In genomic region chr2:235860111-235860510, GRCh38 we compare ENCODE assay signal across 26 cellular contexts.
A peak's percentile ranks its signal among the peaks of the same experiment; 100 is the strongest.
DNase-seq lines count a peak whose midpoint lies in the region; ATAC-seq, FAIRE-seq and TF ChIP-seq lines count a peak whose summit lies in the region.
"Had no signal": no experiment of that assay in that cellular context is flagged by ENCODE, and none has a peak within 500 bp of the region (broad histone marks: within the 10 kb centered on the region; RNA-seq: fewer than 3 reads in every experiment).

No MANE protein-coding gene starts in this region.

- H3K4me1 Mint-ChIP-seq in endothelial cell (ENCODE audit: unreplicated experiment): peaks cover 26% of the 10 kb centered on the region
- peaks cover 0 to 4% (median 0%) of the 10 kb centered on the region in 7 donors for H3K4me1 Mint-ChIP-seq in naive thymus-derived CD4-positive, alpha-beta T cell
- H3K4me1 Mint-ChIP-seq: activated naive CD4-positive, alpha-beta T cell treated with anti-CD3 and anti-CD28 coated beads, Interleukin-2, amount 10 ng/mL, durations not matched to agents 7 days and 5 days; stimulated activated naive CD8-positive, alpha-beta T cell treated with anti-CD3 and anti-CD28 coated beads, Interleukin-15, amount 100 ng/mL, for 72 hours had no signal

- H3K4me3 ChIP-seq in heart left ventricle (peak overlapping the region in 4 of 12 donors; percentile 2 to 27 (median 16)), keratinocyte (ENCODE audit: control insufficient read depth in 2 of 3, extremely low read depth in 1 of 3, insufficient read depth in 2 of 3, low read depth in 1 of 3, low read length in 3 of 3) (peak overlapping the region in 1 of 3 experiments; percentile 21)
- no peak overlapping the region for H3K4me3 ChIP-seq in naive thymus-derived CD4-positive, alpha-beta T cell (ENCODE audit: low read length)
- H3K4me3 ChIP-seq: esophagus squamous epithelium, Peyer's patch, SJSA1, tibial nerve had no signal

- H3K36me3 ChIP-seq in heart left ventricle (no peaks in the 10 kb centered on the region), keratinocyte (ENCODE audit: control insufficient read depth in 2 of 2, extremely low read depth in 1 of 2, insufficient read depth in 2 of 2, low read length in 2 of 2) (no peaks in the 10 kb centered on the region)
- H3K36me3 ChIP-seq in naive thymus-derived CD4-positive, alpha-beta T cell (ENCODE audit: control insufficient read depth in 2 of 3, insufficient read depth in 3 of 3, low read length in 3 of 3): no peaks in the 10 kb centered on the region
- H3K36me3 ChIP-seq: BE2C, esophagus squamous epithelium, Peyer's patch had no signal

- TF ChIP-seq CTCF in heart left ventricle (IDR thresholded peaks at IDR 0.05) (no peak), endothelial cell (IDR thresholded peaks at IDR 0.05; ENCODE audit: unreplicated experiment) (no peak), keratinocyte (optimal IDR thresholded peaks at IDR 0.05 in 1 of 3, IDR thresholded peaks at IDR 0.05 in 1 of 3, conservative IDR thresholded peaks at IDR 0.05 in 1 of 3; ENCODE audit: extremely low read depth in 1 of 3, insufficient read depth in 2 of 3, low read length in 3 of 3) (no peak)

- intact Hi-C loops in heart left ventricle (cut with DNase I) (no loop called here), cardiac septum (cut with DNase I) (no loop called here)
- intact Hi-C loops in naive thymus-derived CD4-positive, alpha-beta T cell (cut with micrococcal nuclease): no loop called here

- CTCF ChIA-PET in naive thymus-derived CD4-positive, alpha-beta T cell (lab: Charles Lee): no interaction called here

- peak overlapping the region; percentile 90 for H3K27ac Mint-ChIP-seq in endothelial cell (ENCODE audit: unreplicated experiment)
- no peak overlapping the region for H3K27ac Mint-ChIP-seq in naive thymus-derived CD4-positive, alpha-beta T cell
- H3K27ac Mint-ChIP-seq: activated naive CD4-positive, alpha-beta T cell treated with anti-CD3 and anti-CD28 coated beads, Interleukin-2, amount 10 ng/mL, durations not matched to agents 7 days and 5 days; stimulated activated naive CD8-positive, alpha-beta T cell treated with anti-CD3 and anti-CD28 coated beads, Interleukin-15, amount 100 ng/mL, for 72 hours had no signal

- H3K4me3 Mint-ChIP-seq in endothelial cell (ENCODE audit: unreplicated experiment): no peak overlapping the region
- no peak overlapping the region for H3K4me3 Mint-ChIP-seq in naive thymus-derived CD4-positive, alpha-beta T cell
- H3K4me3 Mint-ChIP-seq: activated naive CD4-positive, alpha-beta T cell treated with anti-CD3 and anti-CD28 coated beads, Interleukin-2, amount 10 ng/mL, durations not matched to agents 7 days and 5 days; activated T-cell treated with anti-CD3 and anti-CD28 coated beads, Interleukin-2, amount 50 U/mL, for 4 hours; H9; stimulated activated naive CD8-positive, alpha-beta T cell treated with anti-CD3 and anti-CD28 coated beads, Interleukin-15, amount 100 ng/mL, for 72 hours had no signal

- no peaks in the 10 kb centered on the region for H3K9me3 ChIP-seq in heart left ventricle
- H3K9me3 ChIP-seq in keratinocyte (ENCODE audit: control insufficient read depth, low read depth, low read length): no peaks in the 10 kb centered on the region
- no peaks in the 10 kb centered on the region for H3K9me3 ChIP-seq in naive thymus-derived CD4-positive, alpha-beta T cell (ENCODE audit: control insufficient read depth in 2 of 3, low read length in 3 of 3)
- H3K9me3 ChIP-seq: BE2C, esophagus squamous epithelium, Peyer's patch, SJSA1, tibial nerve had no signal

- H3K79me2 ChIP-seq in keratinocyte (ENCODE audit: control insufficient read depth, insufficient read depth, low read length): no peaks in the 10 kb centered on the region

- H3K9me3 Mint-ChIP-seq in endothelial cell (ENCODE audit: unreplicated experiment): no peaks in the 10 kb centered on the region
- H3K9me3 Mint-ChIP-seq in naive thymus-derived CD4-positive, alpha-beta T cell: peaks cover 0 to 1% (median 0%) of the 10 kb centered on the region in 11 donors
- H3K9me3 Mint-ChIP-seq: activated naive CD4-positive, alpha-beta T cell treated with anti-CD3 and anti-CD28 coated beads, Interleukin-2, amount 10 ng/mL, durations not matched to agents 7 days and 5 days; activated T-cell treated with anti-CD3 and anti-CD28 coated beads, Interleukin-2, amount 50 U/mL, for 4 hours; H9; stimulated activated naive CD8-positive, alpha-beta T cell treated with anti-CD3 and anti-CD28 coated beads, Interleukin-15, amount 100 ng/mL, for 72 hours had no signal

- no peaks in the 10 kb centered on the region for H4K20me1 ChIP-seq in keratinocyte (ENCODE audit: control insufficient read depth, extremely low read depth, insufficient read depth, low read length)

- POLR2A ChIA-PET in naive thymus-derived CD4-positive, alpha-beta T cell (lab: Charles Lee): no interaction called here

- H3K9ac ChIP-seq in keratinocyte (ENCODE audit: control insufficient read depth, extremely low read depth, insufficient read depth, low read length): no peak overlapping the region

- H3K27me3 Mint-ChIP-seq in endothelial cell (ENCODE audit: unreplicated experiment): peaks cover 5% of the 10 kb centered on the region
- H3K27me3 Mint-ChIP-seq in naive thymus-derived CD4-positive, alpha-beta T cell: peaks cover 15 to 34% (median 20%) of the 10 kb centered on the region in 5 donors

- peak overlapping the region; percentile 72 for H2AFZ ChIP-seq in keratinocyte (ENCODE audit: control insufficient read depth, low read length)

- H3K9me1 ChIP-seq in keratinocyte (ENCODE audit: control insufficient read depth, extremely low read depth, insufficient read depth, low read length): no peaks in the 10 kb centered on the region

- FAIRE-seq in keratinocyte (lab: Jason Lieb, UNC): no peak
- FAIRE-seq: A204.1 had no signal

- DNase-seq in heart left ventricle: no peak
- no peak for DNase-seq in cardiac septum (ENCODE audit: low spot score)
- no peak for DNase-seq in endothelial cell (ENCODE audit: low spot score)
- no peak for DNase-seq in keratinocyte (ENCODE audit: low read depth, low spot score)
- DNase-seq in activated gamma-delta T cell (lab: John Stamatoyannopoulos, UW): no peak
- no peak for DNase-seq in naive thymus-derived CD4-positive, alpha-beta T cell
- DNase-seq in nucleus accumbens (lab: John Stamatoyannopoulos, UW): no peak
- DNase-seq: activated CD4-positive, alpha-beta T cell treated with anti-CD3 and anti-CD28 coated beads for 4 hours; activated naive CD4-positive, alpha-beta T cell treated with anti-CD3 and anti-CD28 coated beads, Interleukin-2, amount 10 ng/mL, durations not matched to agents 7 days and 5 days; activated T-cell treated with anti-CD3 and anti-CD28 coated beads, Interleukin-2, amount 50 U/mL, for 4 hours; anterior cingulate cortex; BE2C; effector CD8-positive, alpha-beta T cell; esophagus squamous epithelium; glutamatergic neuron; H9; NCI-H1092; NCI-H1930; Peyer's patch; stimulated activated CD4-positive, alpha-beta T cell treated with anti-CD3 and anti-CD28 coated beads, Interleukin-12 subunit alpha, Interleukin-12 subunit beta, amount 100 ng/mL, for 4 hours; stimulated activated CD4-positive, alpha-beta T cell treated with anti-CD3 and anti-CD28 coated beads, Interleukin-4, amount 100 ng/mL, for 4 hours; stimulated activated naive CD8-positive, alpha-beta T cell treated with anti-CD3 and anti-CD28 coated beads, Interleukin-15, amount 100 ng/mL, for 72 hours had no signal

- no peaks in the 10 kb centered on the region for H3K27me3 ChIP-seq in heart left ventricle
- H3K27me3 ChIP-seq in keratinocyte (ENCODE audit: control insufficient read depth, extremely low read depth, insufficient read depth, low read length): no peaks in the 10 kb centered on the region
- H3K27me3 ChIP-seq in naive thymus-derived CD4-positive, alpha-beta T cell (ENCODE audit: control insufficient read depth in 2 of 2, insufficient read depth in 2 of 2, low read length in 2 of 2): no peaks in the 10 kb centered on the region
- H3K27me3 ChIP-seq: BE2C, esophagus squamous epithelium, Peyer's patch, SJSA1, tibial nerve had no signal

- 56 to 68% (median 61%) methylated on average over 5 of the region's 5 CpGs for WGBS in heart left ventricle, 4 donors

- H3K27ac ChIP-seq in heart left ventricle (peak overlapping the region; percentile 34 to 73 (median 66)), keratinocyte (ENCODE audit: control insufficient read depth, insufficient read depth, low read length) (peak overlapping the region; percentile 41)
- H3K27ac ChIP-seq in naive thymus-derived CD4-positive, alpha-beta T cell (ENCODE audit: low read depth, low read length): no peak overlapping the region
- H3K27ac ChIP-seq: esophagus squamous epithelium, Peyer's patch, SJSA1 had no signal

- H3K4me1 ChIP-seq in heart left ventricle: peaks cover 0 to 39% (median 9%) of the 10 kb centered on the region in 12 donors
- H3K4me1 ChIP-seq in keratinocyte (ENCODE audit: control insufficient read depth, extremely low read depth, insufficient read depth, low read length): peaks cover 19% of the 10 kb centered on the region
- no peaks in the 10 kb centered on the region for H3K4me1 ChIP-seq in naive thymus-derived CD4-positive, alpha-beta T cell (ENCODE audit: control insufficient read depth in 2 of 2, insufficient read depth in 2 of 2, low read length in 2 of 2)
- H3K4me1 ChIP-seq: BE2C, esophagus squamous epithelium, Peyer's patch had no signal

- peak overlapping the region; percentile 68 for H3K4me2 ChIP-seq in keratinocyte (ENCODE audit: control insufficient read depth, extremely low read depth, insufficient read depth, low read depth, low read length)

- dilution Hi-C loops in keratinocyte (cut with MboI; ENCODE audit: extremely low pct_ligation_motif_present, low sequenced_read_pairs): no loop called here

- H3K36me3 Mint-ChIP-seq in endothelial cell (ENCODE audit: low read depth, unreplicated experiment): no peaks in the 10 kb centered on the region
- H3K36me3 Mint-ChIP-seq in naive thymus-derived CD4-positive, alpha-beta T cell: no peaks in the 10 kb centered on the region
- H3K36me3 Mint-ChIP-seq: activated naive CD4-positive, alpha-beta T cell treated with anti-CD3 and anti-CD28 coated beads, Interleukin-2, amount 10 ng/mL, durations not matched to agents 7 days and 5 days had no signal

- ATAC-seq in heart left ventricle: peak in 3 of 4 donors; percentile 53 to 65 (median 61)
- ATAC-seq in naive thymus-derived CD4-positive, alpha-beta T cell: no peak
- ATAC-seq in HG02623 (IDR thresholded peaks at IDR 0.05; ENCODE audit: unreplicated experiment): no peak
- ATAC-seq: activated T-cell treated with anti-CD3 and anti-CD28 coated beads, Interleukin-2, amount 50 U/mL, for 4 hours; stimulated activated naive CD8-positive, alpha-beta T cell treated with anti-CD3 and anti-CD28 coated beads, Interleukin-15, amount 100 ng/mL, for 72 hours had no signal

- TF ChIP-seq POLR2A in heart left ventricle (IDR thresholded peaks at IDR 0.05): no peak

Comparison
In these comparisons a context has a peak if more than half of its experiments do, and no peak if none do; other contexts are left out.
1. ATAC-seq: peak in heart left ventricle (3 of 4); none in naive thymus-derived CD4-positive, alpha-beta T cell (single experiment) and HG02623 (single experiment).